In the genomic region with DNA sequence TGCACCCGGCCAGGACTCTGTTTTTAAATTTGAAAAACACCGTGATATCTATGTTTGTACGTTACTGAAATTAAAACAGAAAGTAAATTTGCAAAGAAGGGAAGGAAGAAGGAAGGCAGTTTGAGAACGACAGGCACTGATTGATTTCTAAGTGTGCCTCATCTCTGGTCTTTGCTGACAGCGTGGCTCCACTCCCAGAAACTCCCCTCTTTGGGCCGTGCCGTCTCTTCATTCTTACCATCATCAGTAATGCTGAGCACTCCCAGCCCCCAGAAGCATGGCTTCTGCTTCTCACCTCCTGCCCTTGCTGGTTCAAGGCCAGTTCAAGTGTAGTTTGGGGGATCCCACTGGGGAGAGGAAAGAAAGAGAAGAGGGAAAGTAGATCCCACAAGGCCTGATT, we compare ENCODE assay signal across 3 cellular contexts.
"Had no signal": no experiment of that assay in that cellular context is flagged by ENCODE, and none has a peak within 500 bp of the region (broad histone marks: within the 10 kb centered on the region; RNA-seq: fewer than 3 reads in every experiment).

No MANE protein-coding gene starts in this region.

- DNase-seq: GDM1, GF-D8 had no signal

- ATAC-seq: GM12878 had no signal

- H3K4me3 ChIP-seq: GM12878 had no signal
